In the genomic region with DNA sequence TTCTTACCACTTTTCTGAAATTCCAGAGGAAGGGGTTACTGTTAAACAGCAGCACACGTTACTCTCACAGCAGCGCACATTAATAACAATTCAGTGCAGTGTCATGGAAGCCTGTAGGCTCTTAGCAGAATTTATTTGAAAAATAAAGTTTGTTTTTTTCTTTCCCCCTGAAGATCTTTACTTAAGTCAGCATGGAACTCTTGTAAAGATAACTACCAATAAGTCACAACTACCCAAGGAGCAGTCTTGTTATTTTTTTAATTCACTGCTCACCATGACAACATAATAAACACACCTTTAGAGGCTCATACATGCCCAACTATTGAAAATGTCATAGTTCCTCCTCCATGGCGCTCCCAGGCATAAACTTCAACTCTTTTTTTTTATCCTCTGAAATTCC, we compare ENCODE assay signal across 25 cellular contexts. TPM values are rescaled to one million over a fixed set of nuclear protein-coding genes. Genes with fewer than 3 reads are reported as not detected.
DNase-seq lines count a peak whose midpoint lies in the region; ATAC-seq, FAIRE-seq and TF ChIP-seq lines count a peak whose summit lies in the region.
"Had no signal": no experiment of that assay in that cellular context is flagged by ENCODE, and none has a peak within 500 bp of the region (broad histone marks: within the 10 kb centered on the region; RNA-seq: fewer than 3 reads in every experiment).

No MANE protein-coding gene starts in this region.

- CTCF ChIA-PET in HEK293 (lab: Yijun Ruan, JAX) (interaction anchor here (0.6 kb wide), 1 partner anchor 11 kb away, joined by 3 read pairs; no protein-coding TSS in a partner anchor), K562 (lab: Yijun Ruan, JAX; ENCODE audit: low intra/inter-chr PET ratio) (no interaction called here)

- no peak overlapping the region for H3K9ac ChIP-seq in K562 (ENCODE audit: insufficient read depth in 1 of 2, low read depth in 2 of 2, low read length in 2 of 2)
- H3K9ac ChIP-seq: BLaER1, SK-N-SH had no signal

- BruUV-seq in K562 (replicated peaks; lab: Mats Ljungman, UMichigan), result no TSS peak

- no peaks in the 10 kb centered on the region for H3K27me3 Mint-ChIP-seq in mesothelial cell of epicardium (ENCODE audit: low read depth)

- TF ChIP-seq POLR2A in K562 (conservative IDR thresholded peaks at IDR 0.05), result no peak

- H3K4me2 ChIP-seq in K562 (ENCODE audit: insufficient read depth, low read length) (no peak overlapping the region), osteoblast (ENCODE audit: insufficient read depth, low read length) (no peak overlapping the region)
- H3K4me2 ChIP-seq: BLaER1, SK-N-SH had no signal

- peak overlapping the region; percentile 84 for H3K27ac Mint-ChIP-seq in mesothelial cell of epicardium
- H3K27ac Mint-ChIP-seq: CD4-positive, CD25-positive, alpha-beta regulatory T cell had no signal

- H3K36me3 Mint-ChIP-seq in mesothelial cell of epicardium, result no peaks in the 10 kb centered on the region
- H3K36me3 Mint-ChIP-seq: CD4-positive, CD25-positive, alpha-beta regulatory T cell had no signal

- H3K9me3 ChIP-seq in HEK293 (ENCODE audit: control insufficient read depth, insufficient read depth, low read depth, low read length) (no peaks in the 10 kb centered on the region), K562 (replicated peaks; ENCODE audit: control insufficient read depth, insufficient read depth, low read depth, low read length) (no peaks in the 10 kb centered on the region), osteoblast (ENCODE audit: low read depth, low read length) (no peaks in the 10 kb centered on the region), right atrium auricular region (no peaks in the 10 kb centered on the region)
- H3K9me3 ChIP-seq: BLaER1, SK-N-SH had no signal

- POLR2A ChIA-PET in HEK293 (lab: Yijun Ruan, JAX) (no interaction called here), K562 (lab: Yijun Ruan, JAX) (interaction anchor here (0.6 kb wide), 1 partner anchor 355 kb away, joined by 3 read pairs; no protein-coding TSS in a partner anchor)

- H3K4me1 ChIP-seq in HEK293 (ENCODE audit: control insufficient read depth, insufficient read depth, low read length) (peaks cover 8% of the 10 kb centered on the region; the same call in 1 of the 2 replicates), K562 (replicated peaks in 1 of 2; ENCODE audit: control insufficient read depth in 2 of 2, insufficient read depth in 2 of 2, low read length in 2 of 2) (no peaks in the 10 kb centered on the region; a peak in 1 of 5 replicates), osteoblast (ENCODE audit: insufficient read depth, low read length) (no peaks in the 10 kb centered on the region), right atrium auricular region (no peaks in the 10 kb centered on the region)
- H3K4me1 ChIP-seq: BLaER1 had no signal

- TF ChIP-seq EP300 in K562 (IDR thresholded peaks at IDR 0.05; ENCODE audit: low read length), result no peak

- H4K20me1 ChIP-seq in K562 (replicated peaks; ENCODE audit: control insufficient read depth, insufficient read depth, low read length), result no peaks in the 10 kb centered on the region
- no peaks in the 10 kb centered on the region for H4K20me1 ChIP-seq in osteoblast (ENCODE audit: insufficient read depth, low read length)
- H4K20me1 ChIP-seq: BLaER1 had no signal

- in situ Hi-C loops in K562 (cut with MboI), result no loop called here

- ATAC-seq in K562, result no peak
- ATAC-seq in GM18867 (IDR thresholded peaks at IDR 0.05; ENCODE audit: unreplicated experiment), result no peak
- ATAC-seq: PC-3 had no signal

- H3K27me3 ChIP-seq in K562 (ENCODE audit: control insufficient read depth in 2 of 2, insufficient read depth in 2 of 2, low read length in 2 of 2), result peaks cover 28 to 36% of the 10 kb centered on the region in 2 experiments
- H3K27me3 ChIP-seq in osteoblast (ENCODE audit: insufficient read depth, low read length), result peaks cover 14% of the 10 kb centered on the region
- no peaks in the 10 kb centered on the region for H3K27me3 ChIP-seq in right atrium auricular region
- H3K27me3 ChIP-seq: BLaER1 had no signal

- no peaks in the 10 kb centered on the region for H3K9me3 Mint-ChIP-seq in mesothelial cell of epicardium
- H3K9me3 Mint-ChIP-seq: CD4-positive, CD25-positive, alpha-beta regulatory T cell had no signal

- WGBS in K562 (ENCODE audit: insufficient coverage, low coverage, missing lambda C conversion rate), result 0% methylated on average over 3 of the region's 3 CpGs

- H3K79me2 ChIP-seq in K562 (ENCODE audit: control insufficient read depth, insufficient read depth, low read length), result no peaks in the 10 kb centered on the region
- no peaks in the 10 kb centered on the region for H3K79me2 ChIP-seq in osteoblast (ENCODE audit: insufficient read depth, low read length)

- TF ChIP-seq CTCF in HEK293 (tag by site-specific recombination; IDR thresholded peaks at IDR 0.05) (no peak), K562 (IDR thresholded peaks at IDR 0.05 in 2 of 3, conservative IDR thresholded peaks at IDR 0.05 in 1 of 3; ENCODE audit: insufficient read depth in 2 of 3, low read depth in 1 of 3, low read length in 3 of 3) (no peak), mesothelial cell of epicardium (IDR thresholded peaks at IDR 0.05; ENCODE audit: unreplicated experiment) (no peak), osteoblast (IDR thresholded peaks at IDR 0.05; ENCODE audit: extremely low read depth, low read depth, low read length) (no peak), right atrium auricular region (IDR thresholded peaks at IDR 0.05) (no peak)

- no peak for DNase-seq in K562 (ENCODE audit: extremely low read depth in 1 of 4, low spot score in 3 of 4)
- DNase-seq in mesothelial cell of epicardium (ENCODE audit: low spot score in 2 of 2, unreplicated experiment in 2 of 2), result no peak
- DNase-seq in osteoblast (ENCODE audit: insufficient read length, low spot score, missing footprints), result peak; percentile 78
- DNase-seq in HuH-7 (ENCODE audit: low spot score), result no peak
- no peak for DNase-seq in right atrium auricular region (ENCODE audit: low spot score)
- no peak for DNase-seq in NCI-H69 (lab: John Stamatoyannopoulos, UW)
- DNase-seq: CD4-positive, CD25-positive, alpha-beta regulatory T cell; Karpas-422; NCI-H1092 treated with DMSO at 0.1 percent for 48 hours; NCI-H1436; NCI-H187; NCI-H2081 treated with DMSO at 0.1 percent for 48 hours; NCI-H2171 treated with DMSO at 0.1 percent for 48 hours; NCI-H345; NCI-H524; NCI-H82; NK-92 treated with Interleukin-12 subunit alpha and Interleukin-12 subunit beta, amount 100 ng/mL, for 24 hours; PC-3; SK-N-SH; SW 1271 had no signal

- H3K4me3 ChIP-seq in HEK293 (ENCODE audit: low read depth, low read length) (no peak overlapping the region), K562 (no peak overlapping the region), osteoblast (ENCODE audit: insufficient read depth, low read length) (no peak overlapping the region), right atrium auricular region (no peak overlapping the region)
- H3K4me3 ChIP-seq: BLaER1 had no signal

- no peak for FAIRE-seq in K562 (lab: Jason Lieb, UNC)
- FAIRE-seq: A204.1, D721Med had no signal

- H3K36me3 ChIP-seq in HEK293 (ENCODE audit: control insufficient read depth in 2 of 2, insufficient read depth in 1 of 2, low read length in 2 of 2) (no peaks in the 10 kb centered on the region), K562 (ENCODE audit: control insufficient read depth, insufficient read depth, low read length) (no peaks in the 10 kb centered on the region), osteoblast (ENCODE audit: insufficient read depth, low read length) (no peaks in the 10 kb centered on the region), right atrium auricular region (no peaks in the 10 kb centered on the region)
- H3K36me3 ChIP-seq: BLaER1 had no signal

- no peaks in the 10 kb centered on the region for H3K9me1 ChIP-seq in K562 (ENCODE audit: control insufficient read depth, insufficient read depth, low read length)

- H3K4me3 Mint-ChIP-seq in mesothelial cell of epicardium, result no peak overlapping the region
- H3K4me3 Mint-ChIP-seq: CD4-positive, CD25-positive, alpha-beta regulatory T cell had no signal

- H2AFZ ChIP-seq in K562 (ENCODE audit: low read depth, low read length) (no peak overlapping the region), osteoblast (ENCODE audit: low read length) (no peak overlapping the region)

- intact Hi-C loops in K562 (cut with micrococcal nuclease), result no loop called here

- no peak for TF ChIP-seq RAD21 in K562 (CRISPR knock-in tag; conservative IDR thresholded peaks at IDR 0.05 in 1 of 2, IDR thresholded peaks at IDR 0.05 in 1 of 2)

- H3K4me1 Mint-ChIP-seq in mesothelial cell of epicardium, result peaks cover 47% of the 10 kb centered on the region
- H3K4me1 Mint-ChIP-seq: CD4-positive, CD25-positive, alpha-beta regulatory T cell had no signal

- H3K27ac ChIP-seq in HEK293 (ENCODE audit: extremely low read depth, low read depth, low read length) (no peak overlapping the region), K562 (ENCODE audit: extremely low read depth, low read depth, low read length) (no peak overlapping the region), osteoblast (ENCODE audit: low read depth, low read length) (no peak overlapping the region), right atrium auricular region (no peak overlapping the region)
- H3K27ac ChIP-seq: BLaER1 had no signal

TF ChIP-seq in HEK293, 187 proteins besides CTCF, POLR2A, EP300 and RAD21 (continues in another document):
- TF ChIP-seq KLF1 (tag by site-specific recombination; IDR thresholded peaks at IDR 0.05), result no peak
- TF ChIP-seq ZNF157 (tag by site-specific recombination; IDR thresholded peaks at IDR 0.05), result no peak

RNA-seq across cellular contexts. Expression of gene PSMD7, which starts 31.8 kb away (rescaled TPM):
- 56.8 and 81.4 TPM in 2 replicates for total RNA-seq in K562 (2011; cell fraction: chromatin; rRNA removed; ENCODE audit: low replicate concordance)
- total RNA-seq in K562 (2011; cell fraction: nucleolus; rRNA removed), result 55.3 and 57.0 TPM in 2 replicates
- 67.5 and 79.8 TPM in 2 replicates for total RNA-seq in K562 (2011; cell fraction: nucleoplasm; rRNA removed)
- 114 and 115 TPM in 2 replicates for total RNA-seq in K562 (2014; rRNA removed)
- 144 and 152 TPM in 2 replicates for total RNA-seq in K562 (2014; rRNA removed; fragmentation: Illumina TruSeq; extraction: Trizol)
- total RNA-seq in K562 (2015; rRNA removed; fragmentation: Illumina TruSeq; extraction: Trizol), result 160 TPM in 2 replicates
- 148 and 156 TPM in 2 replicates for total RNA-seq in K562 (2021)
- polyA plus RNA-seq in K562 (2011; rRNA removed), result 142 and 199 TPM in 2 replicates
- polyA plus RNA-seq in K562 (2011; cell fraction: cytosol; rRNA removed), result 88.7 and 96.3 TPM in 2 replicates
- polyA plus RNA-seq in K562 (2011; cell fraction: nucleus; rRNA removed), result 85.1 and 99.5 TPM in 2 replicates
- polyA plus RNA-seq in K562 (2012), result 144 and 182 TPM in 2 replicates
- 226 and 227 TPM in 2 replicates for polyA plus RNA-seq in K562 (2014; fragmentation: Illumina TruSeq; extraction: Trizol)
- polyA plus RNA-seq in K562 (2014; fragmentation: Nextera tagmentation; extraction: Ambion mirVana), result 100 to 1,000 TPM; 100 to 142 TPM
- 162 and 164 TPM in 2 replicates for polyA plus RNA-seq in K562 (2014; rRNA removed)
- 191 and 239 TPM in 2 replicates for polyA minus RNA-seq in K562 (2011; rRNA and poly(A)+ RNA removed)
- 48.9 and 62.5 TPM in 2 replicates for polyA minus RNA-seq in K562 (2011; cell fraction: cytosol; rRNA and poly(A)+ RNA removed)
- 44.7 and 87.3 TPM in 2 replicates for polyA minus RNA-seq in K562 (2011; cell fraction: nucleus; rRNA and poly(A)+ RNA removed)
- total RNA-seq in mesothelial cell of epicardium, result 75.5 to 78.3 TPM (median 76.8 TPM) in 3 replicates
- 64.1 and 67.8 TPM in 2 replicates for total RNA-seq in osteoblast
- total RNA-seq in right atrium auricular region, result 100 to 1,000 TPM in 1 of 2 donors, 10 to 100 TPM in 1; 92.5 to 107 TPM
